In the genomic region with DNA sequence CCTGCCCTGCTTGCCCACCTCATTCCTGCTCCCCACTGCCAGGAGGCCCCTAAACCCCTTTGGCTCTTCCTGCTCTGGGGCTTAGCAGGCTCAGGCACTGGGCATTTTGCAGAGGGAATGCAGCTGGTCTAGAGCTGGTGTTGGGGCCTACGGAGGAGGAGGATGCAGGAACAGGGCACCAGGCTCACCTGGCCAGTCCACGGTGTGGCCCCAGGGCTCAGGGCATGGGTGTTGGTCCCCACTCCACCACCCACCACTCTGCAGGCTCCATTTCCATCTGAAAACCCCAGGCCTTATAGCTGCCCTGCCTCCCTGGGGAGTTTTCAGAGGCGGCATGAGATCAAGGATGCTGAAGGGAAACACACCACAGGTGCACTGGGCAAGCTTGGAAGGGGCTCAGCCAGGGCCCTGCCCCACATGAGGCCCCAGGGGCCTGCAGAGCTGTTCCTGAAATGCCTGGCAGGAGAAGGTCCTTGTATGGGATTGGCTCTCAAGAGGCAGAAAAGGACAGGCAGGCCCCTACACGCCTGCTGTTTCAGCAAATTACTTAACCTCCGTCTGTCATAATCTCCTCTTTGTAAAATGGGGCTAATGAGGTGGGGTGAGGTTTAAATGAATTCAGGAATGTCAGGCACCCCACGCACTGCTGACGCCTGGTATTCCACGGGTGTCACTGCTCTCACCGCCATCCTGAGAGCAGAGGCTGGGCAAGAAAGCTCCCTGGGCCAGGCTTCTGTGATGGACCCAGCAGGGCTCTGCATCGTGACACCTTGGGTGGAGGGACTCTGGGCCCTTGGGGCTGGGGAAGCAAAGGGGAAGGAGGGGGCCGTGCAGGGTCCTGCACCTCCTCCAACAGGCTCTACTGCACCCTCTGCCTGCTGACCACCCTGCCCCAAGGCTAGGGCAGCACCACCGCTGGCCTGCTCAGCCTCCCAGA, we compare ENCODE assay signal across 14 cellular contexts. TPM values are rescaled to one million over a fixed set of nuclear protein-coding genes. Genes with fewer than 3 reads are reported as not detected.
DNase-seq lines count a peak whose midpoint lies in the region; ATAC-seq and TF ChIP-seq lines count a peak whose summit lies in the region.
"Had no signal": no experiment of that assay in that cellular context is flagged by ENCODE, and none has a peak within 500 bp of the region (broad histone marks: within the 10 kb centered on the region; RNA-seq: fewer than 3 reads in every experiment).

No MANE protein-coding gene starts in this region.

- no peaks in the 10 kb centered on the region for H3K27me3 Mint-ChIP-seq in activated CD4-positive, alpha-beta memory T cell treated with anti-CD3 and anti-CD28 coated beads, Interleukin-2, amount 10 ng/mL, durations not matched to agents 7 days and 5 days
- H3K27me3 Mint-ChIP-seq: effector memory CD8-positive, alpha-beta T cell had no signal

- H3K4me1 Mint-ChIP-seq in activated CD4-positive, alpha-beta memory T cell treated with anti-CD3 and anti-CD28 coated beads, Interleukin-2, amount 10 ng/mL, durations not matched to agents 7 days and 5 days = no peaks in the 10 kb centered on the region

- no peak overlapping the region for H3K4me3 ChIP-seq in A673 (ENCODE audit: low read depth, low read length, poor library complexity, severe bottlenecking)
- H3K4me3 ChIP-seq in gastrocnemius medialis = no peak overlapping the region
- H3K4me3 ChIP-seq: ascending aorta had no signal

- H3K36me3 Mint-ChIP-seq in activated CD4-positive, alpha-beta memory T cell treated with anti-CD3 and anti-CD28 coated beads, Interleukin-2, amount 10 ng/mL, durations not matched to agents 7 days and 5 days (ENCODE audit: low read depth) = no peaks in the 10 kb centered on the region

- POLR2A ChIA-PET in A673 (lab: Charles Lee; ENCODE audit: low non-redundant PET) = no interaction called here
- POLR2A ChIA-PET in activated CD4-positive, alpha-beta memory T cell treated with anti-CD3 and anti-CD28 coated beads, Interleukin-2, amount 10 ng/mL, durations not matched to agents 7 days and 5 days (lab: Charles Lee) = no interaction called here

- H3K27ac ChIP-seq in A673 (ENCODE audit: low read depth, low read length, poor library complexity, severe bottlenecking) (peak overlapping the region; percentile 56), gastrocnemius medialis (no peak overlapping the region)
- H3K27ac ChIP-seq: ascending aorta had no signal

- H3K9me3 ChIP-seq in A673 (ENCODE audit: low read depth, low read length, poor library complexity, severe bottlenecking) (no peaks in the 10 kb centered on the region), gastrocnemius medialis (no peaks in the 10 kb centered on the region)
- H3K9me3 ChIP-seq: ascending aorta had no signal

- peak; percentile 33 for DNase-seq in A673 (ENCODE audit: low spot score)
- peak; percentile 40 for DNase-seq in GM13976 (ENCODE audit: low spot score)
- DNase-seq in NCI-H524 (lab: John Stamatoyannopoulos, UW) = peak; percentile 96 to 99
- peak; percentile 11 for DNase-seq in iPS-NIHi7 (ENCODE audit: extremely low spot score)
- no peak for DNase-seq in activated CD4-positive, alpha-beta memory T cell treated with anti-CD3 and anti-CD28 coated beads, Interleukin-2, amount 10 ng/mL, durations not matched to agents 7 days and 5 days
- DNase-seq in HT-29 (ENCODE audit: low spot score) = no peak
- DNase-seq in gastrocnemius medialis = no peak
- DNase-seq: activated T-cell treated with anti-CD3 and anti-CD28 coated beads, Interleukin-2, amount 50 U/mL, for 4 hours; effector memory CD8-positive, alpha-beta T cell; Kasumi-1 had no signal

- CTCF ChIA-PET in A673 (lab: Charles Lee) = no interaction called here
- CTCF ChIA-PET in activated CD4-positive, alpha-beta memory T cell treated with anti-CD3 and anti-CD28 coated beads, Interleukin-2, amount 10 ng/mL, durations not matched to agents 7 days and 5 days (lab: Charles Lee) = no interaction called here

- intact Hi-C loops in A673 (cut with micrococcal nuclease; ENCODE audit: unreplicated experiment) (no loop called here), gastrocnemius medialis (cut with DNase I; ENCODE audit: low total_unique reads) (no loop called here)

- no peak for ATAC-seq in HG03439 (IDR thresholded peaks at IDR 0.05; ENCODE audit: unreplicated experiment)
- ATAC-seq in gastrocnemius medialis = no peak
- ATAC-seq: activated T-cell treated with anti-CD3 and anti-CD28 coated beads, Interleukin-2, amount 50 U/mL, for 4 hours; effector memory CD8-positive, alpha-beta T cell had no signal

- BruUV-seq in A673 (replicated peaks; lab: Mats Ljungman, UMichigan) = no TSS peak

- H3K9me3 Mint-ChIP-seq in activated CD4-positive, alpha-beta memory T cell treated with anti-CD3 and anti-CD28 coated beads, Interleukin-2, amount 10 ng/mL, durations not matched to agents 7 days and 5 days = no peaks in the 10 kb centered on the region
- H3K9me3 Mint-ChIP-seq: activated T-cell treated with anti-CD3 and anti-CD28 coated beads, Interleukin-2, amount 50 U/mL, for 4 hours; effector memory CD8-positive, alpha-beta T cell had no signal

- in situ Hi-C loops in GM13976 (cut with MboI; ENCODE audit: low sequenced_read_pairs, unreplicated experiment) = no loop called here
- in situ Hi-C loops in gastrocnemius medialis (cut with MboI; ENCODE audit: low sequenced_read_pairs in 4 of 4) = no loop called here

- TF ChIP-seq POLR2A in gastrocnemius medialis (IDR thresholded peaks at IDR 0.05) = no peak

- no peak overlapping the region for H3K4me3 Mint-ChIP-seq in activated CD4-positive, alpha-beta memory T cell treated with anti-CD3 and anti-CD28 coated beads, Interleukin-2, amount 10 ng/mL, durations not matched to agents 7 days and 5 days
- H3K4me3 Mint-ChIP-seq: activated T-cell treated with anti-CD3 and anti-CD28 coated beads, Interleukin-2, amount 50 U/mL, for 4 hours; effector memory CD8-positive, alpha-beta T cell had no signal

- no peak for TF ChIP-seq CTCF in A673 (conservative IDR thresholded peaks at IDR 0.05; ENCODE audit: low read depth, low read length)
- no peak for TF ChIP-seq CTCF in GM13976 (IDR thresholded peaks at IDR 0.05; ENCODE audit: borderline replicate concordance, control extremely low read depth, extremely low read depth, insufficient read depth, missing control alignments)
- no peak for TF ChIP-seq CTCF in gastrocnemius medialis (IDR thresholded peaks at IDR 0.05 in 4 of 5, conservative IDR thresholded peaks at IDR 0.05 in 1 of 5)

- H3K27me3 ChIP-seq in A673 (replicated peaks; ENCODE audit: insufficient read depth, low read depth, low read length, poor library complexity) (no peaks in the 10 kb centered on the region), gastrocnemius medialis (no peaks in the 10 kb centered on the region)
- H3K27me3 ChIP-seq: ascending aorta had no signal

- H3K4me1 ChIP-seq in A673 (ENCODE audit: insufficient read depth, low read length, poor library complexity, severe bottlenecking) (peaks cover 16% of the 10 kb centered on the region), gastrocnemius medialis (no peaks in the 10 kb centered on the region)

- no peak overlapping the region for H3K27ac Mint-ChIP-seq in activated CD4-positive, alpha-beta memory T cell treated with anti-CD3 and anti-CD28 coated beads, Interleukin-2, amount 10 ng/mL, durations not matched to agents 7 days and 5 days
- H3K27ac Mint-ChIP-seq: effector memory CD8-positive, alpha-beta T cell had no signal

- H3K36me3 ChIP-seq in A673 (ENCODE audit: insufficient read depth, low read length, poor library complexity, severe bottlenecking) (no peaks in the 10 kb centered on the region), gastrocnemius medialis (no peaks in the 10 kb centered on the region)
- H3K36me3 ChIP-seq: ascending aorta had no signal

RNA-seq across cellular contexts. Expression of a gene that starts 9.3 kb away (rescaled TPM):
- total RNA-seq in A673 (2021) (not detected in 2 replicates), gastrocnemius medialis (1 to 10 TPM in 1 of 4 donors, under 1 TPM in 1, not detected in 2; 0.15 to 1.0 TPM)
- not detected for total RNA-seq in activated CD4-positive, alpha-beta memory T cell treated with anti-CD3 and anti-CD28 coated beads, Interleukin-2, amount 10 ng/mL, durations not matched to agents 7 days and 5 days
- 0.05 TPM in 1 of 2 replicates, not detected in the other for total RNA-seq in HT-29 (2014; rRNA removed; shearing (Covaris generic))
- total RNA-seq: activated T-cell treated with anti-CD3 and anti-CD28 coated beads, Interleukin-2, amount 50 U/mL, for 4 hours; ascending aorta; G401; liver had no signal

RNA-seq across cellular contexts. Expression of a gene that starts 41.0 kb away (rescaled TPM):
- 0.20 TPM in 1 of 2 replicates, not detected in the other for total RNA-seq in A673 (2021)
- not detected for total RNA-seq in activated CD4-positive, alpha-beta memory T cell treated with anti-CD3 and anti-CD28 coated beads, Interleukin-2, amount 10 ng/mL, durations not matched to agents 7 days and 5 days
- 20.0 and 37.7 TPM in 2 replicates for total RNA-seq in HT-29 (2014; rRNA removed; shearing (Covaris generic))
- under 1 TPM in 2 of 4 donors, not detected in 2; 0.18 to 0.23 TPM for total RNA-seq in gastrocnemius medialis
- total RNA-seq: activated T-cell treated with anti-CD3 and anti-CD28 coated beads, Interleukin-2, amount 50 U/mL, for 4 hours; G401 had no signal

RNA-seq across cellular contexts. Expression of a gene that starts 58.5 kb away (rescaled TPM):
- 97.0 and 97.3 TPM in 2 replicates for total RNA-seq in A673 (2021)
- total RNA-seq in activated CD4-positive, alpha-beta memory T cell treated with anti-CD3 and anti-CD28 coated beads, Interleukin-2, amount 10 ng/mL, durations not matched to agents 7 days and 5 days = 10 to 100 TPM; 19.7 to 23.1 TPM
- total RNA-seq in HT-29 (2014; rRNA removed; shearing (Covaris generic)) = 86.4 and 101 TPM in 2 replicates
- total RNA-seq in gastrocnemius medialis = 100 to 1,000 TPM in 2 of 4 donors, 10 to 100 TPM in 2; 87.6 to 117 (median 98.2) TPM

Comparison
In these comparisons a context has a peak if more than half of its experiments do, and no peak if none do; other contexts are left out.
1. DNase-seq: peak in A673 (single experiment), GM13976 (single experiment), NCI-H524 (2 of 2) and iPS-NIHi7 (single experiment); none in activated CD4-positive, alpha-beta memory T cell treated with anti-CD3 and anti-CD28 coated beads, Interleukin-2, amount 10 ng/mL, durations not matched to agents 7 days and 5 days (single experiment), HT-29 (single experiment) and gastrocnemius medialis (0 of 2).
2. RNA of a gene that starts 41.0 kb away (total RNA-seq): 20.0 to 37.7 TPM in HT-29; 0.18 to 0.23 TPM in gastrocnemius medialis, 0.20 TPM in A673 and not detected in activated CD4-positive, alpha-beta memory T cell treated with anti-CD3 and anti-CD28 coated beads, Interleukin-2, amount 10 ng/mL, durations not matched to agents 7 days and 5 days; every median in the first group is over 10 times any median in the second.